12 cellular contexts compared by ENCODE assay signal in genomic region chr11:116731097-116731761, GRCh38. TPM values are rescaled to one million over a fixed set of nuclear protein-coding genes. Genes with fewer than 3 reads are reported as not detected.
DNase-seq lines count a peak whose midpoint lies in the region; ATAC-seq and TF ChIP-seq lines count a peak whose summit lies in the region.
"Had no signal": no experiment of that assay in that cellular context is flagged by ENCODE, and none has a peak within 500 bp of the region (broad histone marks: within the 10 kb centered on the region; RNA-seq: fewer than 3 reads in every experiment).

No MANE protein-coding gene starts in this region.

- ATAC-seq in HG03135 (IDR thresholded peaks at IDR 0.05; ENCODE audit: unreplicated experiment), result no peak
- ATAC-seq: right lobe of liver had no signal

- no peak for TF ChIP-seq EP300 in suprapubic skin (IDR thresholded peaks at IDR 0.05)

- TF ChIP-seq CTCF in suprapubic skin (IDR thresholded peaks at IDR 0.05), result no peak

- H3K27ac ChIP-seq in caudate nucleus (ENCODE audit: low read depth, low read length) (peak overlapping the region; percentile 91), suprapubic skin (no peak overlapping the region)
- H3K27ac ChIP-seq: A549, adrenal gland, right lobe of liver, VCaP had no signal

- no peaks in the 10 kb centered on the region for H3K9me3 Mint-ChIP-seq in activated CD4-positive, alpha-beta T cell treated with anti-CD3 and anti-CD28 coated beads, Interleukin-2, amount 10 ng/mL, durations not matched to agents 7 days and 5 days

- 64% methylated on average over 5 of the region's 11 CpGs for WGBS in suprapubic skin

- H3K27me3 Mint-ChIP-seq in activated CD4-positive, alpha-beta T cell treated with anti-CD3 and anti-CD28 coated beads, Interleukin-2, amount 10 ng/mL, durations not matched to agents 7 days and 5 days, result no peaks in the 10 kb centered on the region

- H3K27me3 ChIP-seq in suprapubic skin, result peaks cover 5% of the 10 kb centered on the region
- H3K27me3 ChIP-seq: adrenal gland, right lobe of liver had no signal

- POLR2A ChIA-PET in activated CD4-positive, alpha-beta T cell treated with anti-CD3 and anti-CD28 coated beads, Interleukin-2, amount 10 ng/mL, durations not matched to agents 7 days and 5 days (lab: Charles Lee), result no interaction called here

- peaks cover 19% of the 10 kb centered on the region for H3K4me1 ChIP-seq in suprapubic skin
- H3K4me1 ChIP-seq: A549, adrenal gland had no signal

- H3K4me1 Mint-ChIP-seq in activated CD4-positive, alpha-beta T cell treated with anti-CD3 and anti-CD28 coated beads, Interleukin-2, amount 10 ng/mL, durations not matched to agents 7 days and 5 days, result peaks cover 8% of the 10 kb centered on the region

- H3K4me3 ChIP-seq in suprapubic skin, result no peak overlapping the region
- H3K4me3 ChIP-seq: A549, adrenal gland, right lobe of liver had no signal

- no peak for TF ChIP-seq POLR2A in suprapubic skin (IDR thresholded peaks at IDR 0.05)

- H3K36me3 ChIP-seq in suprapubic skin, result no peaks in the 10 kb centered on the region
- H3K36me3 ChIP-seq: adrenal gland, right lobe of liver had no signal

- CTCF ChIA-PET in activated CD4-positive, alpha-beta T cell treated with anti-CD3 and anti-CD28 coated beads, Interleukin-2, amount 10 ng/mL, durations not matched to agents 7 days and 5 days (lab: Charles Lee), result interaction anchor here (1.5 kb wide), 1 partner anchor 15 kb away, joined by 3 read pairs; no protein-coding TSS in a partner anchor

- no peaks in the 10 kb centered on the region for H3K9me3 ChIP-seq in suprapubic skin
- H3K9me3 ChIP-seq: A549, adrenal gland, right lobe of liver had no signal

- DNase-seq in NCI-H2196 (lab: John Stamatoyannopoulos, UW; ENCODE audit: unreplicated experiment) (peak; percentile 18), NCI-H2196 treated with DMSO at 0.1 percent for 48 hours (lab: John Stamatoyannopoulos, UW; ENCODE audit: unreplicated experiment) (no peak), caudate nucleus (lab: John Stamatoyannopoulos, UW) (peak in 47 of 61 donors; percentile 16 to 88 (median 55)), inferior parietal cortex (ENCODE audit: extremely low spot score) (peak; percentile 54), suprapubic skin (ENCODE audit: low spot score in 2 of 2) (peak; percentile 41 to 55), Kasumi-1 (lab: John Stamatoyannopoulos, UW) (no peak)
- no peak for DNase-seq in activated CD4-positive, alpha-beta T cell treated with anti-CD3 and anti-CD28 coated beads, Interleukin-2, amount 10 ng/mL, durations not matched to agents 7 days and 5 days

- H3K36me3 Mint-ChIP-seq in activated CD4-positive, alpha-beta T cell treated with anti-CD3 and anti-CD28 coated beads, Interleukin-2, amount 10 ng/mL, durations not matched to agents 7 days and 5 days (ENCODE audit: low read depth), result no peaks in the 10 kb centered on the region

- H3K27ac Mint-ChIP-seq in activated CD4-positive, alpha-beta T cell treated with anti-CD3 and anti-CD28 coated beads, Interleukin-2, amount 10 ng/mL, durations not matched to agents 7 days and 5 days, result no peak overlapping the region

- no peak overlapping the region for H3K4me3 Mint-ChIP-seq in activated CD4-positive, alpha-beta T cell treated with anti-CD3 and anti-CD28 coated beads, Interleukin-2, amount 10 ng/mL, durations not matched to agents 7 days and 5 days

RNA-seq across cellular contexts. Expression of gene BUD13, which starts 41.6 kb away (rescaled TPM):
- 10 to 100 TPM; 11.5 to 19.4 (median 14.3) TPM for total RNA-seq in suprapubic skin
- total RNA-seq in activated CD4-positive, alpha-beta T cell treated with anti-CD3 and anti-CD28 coated beads, Interleukin-2, amount 10 ng/mL, durations not matched to agents 7 days and 5 days, result 10 to 100 TPM; 37.5 to 39.9 TPM

RNA-seq across cellular contexts. Expression of gene ZPR1, which starts 56.6 kb away (rescaled TPM):
- 10 to 100 TPM; 25.4 to 48.7 (median 36.8) TPM for total RNA-seq in suprapubic skin
- 10 to 100 TPM; 55.9 to 58.3 TPM for total RNA-seq in activated CD4-positive, alpha-beta T cell treated with anti-CD3 and anti-CD28 coated beads, Interleukin-2, amount 10 ng/mL, durations not matched to agents 7 days and 5 days

Comparison
In these comparisons a context has a peak if more than half of its experiments do, and no peak if none do; other contexts are left out.
1. DNase-seq: peak in NCI-H2196 (single experiment), caudate nucleus (47 of 61), inferior parietal cortex (single experiment) and suprapubic skin (2 of 2); none in NCI-H2196 treated with DMSO at 0.1 percent for 48 hours (single experiment), activated CD4-positive, alpha-beta T cell treated with anti-CD3 and anti-CD28 coated beads, Interleukin-2, amount 10 ng/mL, durations not matched to agents 7 days and 5 days (single experiment) and Kasumi-1 (0 of 2).